ENCODE assay signal across 1 cellular context in the genomic region with DNA sequence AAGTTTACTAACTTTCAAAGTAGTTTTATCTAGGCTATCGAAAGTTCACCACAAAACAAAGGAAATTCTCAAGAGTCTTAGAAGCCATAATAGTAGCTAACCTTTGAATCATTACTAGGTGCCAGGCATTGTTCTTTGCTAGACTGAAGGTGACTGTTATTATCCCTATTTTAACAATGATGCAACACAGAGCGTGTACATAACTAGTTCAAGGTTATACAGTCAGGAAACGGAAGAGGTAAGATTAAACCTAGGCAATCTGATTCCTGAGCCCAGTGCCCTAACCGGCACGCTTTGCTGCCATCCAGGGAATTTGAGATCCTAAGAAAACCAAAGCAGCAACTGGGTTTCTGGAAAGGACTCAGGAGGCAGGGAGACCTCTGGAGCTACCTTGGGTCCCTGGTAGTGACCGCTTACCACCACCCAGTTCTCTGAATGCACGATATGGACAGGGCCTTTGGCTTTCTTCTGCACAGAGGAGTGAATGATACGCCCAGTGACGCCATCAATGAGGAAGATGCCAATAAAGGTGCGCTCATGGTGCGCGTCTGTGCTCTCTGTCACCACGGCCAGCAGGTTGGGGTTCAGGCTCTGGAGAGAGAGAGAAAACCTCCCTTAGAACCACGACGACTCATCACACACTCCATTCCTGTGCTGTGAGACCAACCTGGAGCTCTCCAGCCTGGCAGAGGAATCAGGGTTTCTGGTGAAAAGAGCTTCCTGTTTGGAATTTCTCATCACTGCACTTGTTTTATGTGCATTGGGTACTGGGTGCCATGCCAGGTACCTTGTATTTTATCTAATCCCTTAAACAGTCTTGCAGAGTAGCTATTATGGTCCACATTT.
TF ChIP-seq lines count a peak whose summit lies in the region.

No MANE protein-coding gene starts in this region.

TF ChIP-seq in HepG2, 621 proteins besides CTCF, POLR2A, EP300 and RAD21 (continued from another document and continues in another):
- TF ChIP-seq, protein P1, sequence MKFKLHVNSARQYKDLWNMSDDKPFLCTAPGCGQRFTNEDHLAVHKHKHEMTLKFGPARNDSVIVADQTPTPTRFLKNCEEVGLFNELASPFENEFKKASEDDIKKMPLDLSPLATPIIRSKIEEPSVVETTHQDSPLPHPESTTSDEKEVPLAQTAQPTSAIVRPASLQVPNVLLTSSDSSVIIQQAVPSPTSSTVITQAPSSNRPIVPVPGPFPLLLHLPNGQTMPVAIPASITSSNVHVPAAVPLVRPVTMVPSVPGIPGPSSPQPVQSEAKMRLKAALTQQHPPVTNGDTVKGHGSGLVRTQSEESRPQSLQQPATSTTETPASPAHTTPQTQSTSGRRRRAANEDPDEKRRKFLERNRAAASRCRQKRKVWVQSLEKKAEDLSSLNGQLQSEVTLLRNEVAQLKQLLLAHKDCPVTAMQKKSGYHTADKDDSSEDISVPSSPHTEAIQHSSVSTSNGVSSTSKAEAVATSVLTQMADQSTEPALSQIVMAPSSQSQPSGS (CRISPR knock-in tag; IDR thresholded peaks at IDR 0.05), result peak; percentile 76
- TF ChIP-seq, protein P2, sequence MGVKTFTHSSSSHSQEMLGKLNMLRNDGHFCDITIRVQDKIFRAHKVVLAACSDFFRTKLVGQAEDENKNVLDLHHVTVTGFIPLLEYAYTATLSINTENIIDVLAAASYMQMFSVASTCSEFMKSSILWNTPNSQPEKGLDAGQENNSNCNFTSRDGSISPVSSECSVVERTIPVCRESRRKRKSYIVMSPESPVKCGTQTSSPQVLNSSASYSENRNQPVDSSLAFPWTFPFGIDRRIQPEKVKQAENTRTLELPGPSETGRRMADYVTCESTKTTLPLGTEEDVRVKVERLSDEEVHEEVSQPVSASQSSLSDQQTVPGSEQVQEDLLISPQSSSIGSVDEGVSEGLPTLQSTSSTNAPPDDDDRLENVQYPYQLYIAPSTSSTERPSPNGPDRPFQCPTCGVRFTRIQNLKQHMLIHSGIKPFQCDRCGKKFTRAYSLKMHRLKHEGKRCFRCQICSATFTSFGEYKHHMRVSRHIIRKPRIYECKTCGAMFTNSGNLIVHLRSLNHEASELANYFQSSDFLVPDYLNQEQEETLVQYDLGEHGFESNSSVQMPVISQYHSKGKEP (CRISPR knock-in tag; IDR thresholded peaks at IDR 0.05), result no peak
- TF ChIP-seq YEATS4 (CRISPR knock-in tag; IDR thresholded peaks at IDR 0.05; ENCODE audit: borderline replicate concordance) (no peak), SOX13 (IDR thresholded peaks at IDR 0.05) (peak; percentile 95), SOX13 (CRISPR knock-in tag; conservative IDR thresholded peaks at IDR 0.05 in 1 of 2, IDR thresholded peaks at IDR 0.05 in 1 of 2) (peak in 1 of 2 experiments; percentile 100; a peak in 2 of 4 replicates), ZNF598 (CRISPR knock-in tag; IDR thresholded peaks at IDR 0.05; ENCODE audit: borderline replicate concordance) (no peak), ZFY (CRISPR knock-in tag; IDR thresholded peaks at IDR 0.05) (no peak), RBM22 (optimal IDR thresholded peaks at IDR 0.05; ENCODE audit: low read length) (no peak), PPARG (CRISPR knock-in tag; conservative IDR thresholded peaks at IDR 0.05) (peak; percentile 68), ZFP37 (CRISPR knock-in tag; IDR thresholded peaks at IDR 0.05; ENCODE audit: borderline replicate concordance) (no peak), FOXK2 (IDR thresholded peaks at IDR 0.05) (no peak), ZMAT3 (CRISPR knock-in tag; conservative IDR thresholded peaks at IDR 0.05) (no peak), HMG20B (CRISPR knock-in tag; conservative IDR thresholded peaks at IDR 0.05) (no peak), ZNF547 (CRISPR knock-in tag; IDR thresholded peaks at IDR 0.05) (no peak)
- TF ChIP-seq, protein P3, sequence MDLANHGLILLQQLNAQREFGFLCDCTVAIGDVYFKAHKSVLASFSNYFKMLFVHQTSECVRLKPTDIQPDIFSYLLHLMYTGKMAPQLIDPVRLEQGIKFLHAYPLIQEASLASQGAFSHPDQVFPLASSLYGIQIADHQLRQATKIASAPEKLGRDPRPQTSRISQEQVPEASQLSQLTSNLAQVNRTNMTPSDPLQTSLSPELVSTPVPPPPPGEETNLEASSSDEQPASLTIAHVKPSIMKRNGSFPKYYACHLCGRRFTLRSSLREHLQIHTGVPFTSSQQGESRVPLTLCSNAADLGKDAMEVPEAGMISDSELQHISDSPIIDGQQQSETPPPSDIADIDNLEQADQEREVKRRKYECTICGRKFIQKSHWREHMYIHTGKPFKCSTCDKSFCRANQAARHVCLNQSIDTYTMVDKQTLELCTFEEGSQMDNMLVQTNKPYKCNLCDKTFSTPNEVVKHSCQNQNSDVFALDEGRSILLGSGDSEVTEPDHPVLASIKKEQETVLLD (CRISPR knock-in tag; IDR thresholded peaks at IDR 0.05; ENCODE audit: low read depth), result no peak
- TF ChIP-seq, protein P4, sequence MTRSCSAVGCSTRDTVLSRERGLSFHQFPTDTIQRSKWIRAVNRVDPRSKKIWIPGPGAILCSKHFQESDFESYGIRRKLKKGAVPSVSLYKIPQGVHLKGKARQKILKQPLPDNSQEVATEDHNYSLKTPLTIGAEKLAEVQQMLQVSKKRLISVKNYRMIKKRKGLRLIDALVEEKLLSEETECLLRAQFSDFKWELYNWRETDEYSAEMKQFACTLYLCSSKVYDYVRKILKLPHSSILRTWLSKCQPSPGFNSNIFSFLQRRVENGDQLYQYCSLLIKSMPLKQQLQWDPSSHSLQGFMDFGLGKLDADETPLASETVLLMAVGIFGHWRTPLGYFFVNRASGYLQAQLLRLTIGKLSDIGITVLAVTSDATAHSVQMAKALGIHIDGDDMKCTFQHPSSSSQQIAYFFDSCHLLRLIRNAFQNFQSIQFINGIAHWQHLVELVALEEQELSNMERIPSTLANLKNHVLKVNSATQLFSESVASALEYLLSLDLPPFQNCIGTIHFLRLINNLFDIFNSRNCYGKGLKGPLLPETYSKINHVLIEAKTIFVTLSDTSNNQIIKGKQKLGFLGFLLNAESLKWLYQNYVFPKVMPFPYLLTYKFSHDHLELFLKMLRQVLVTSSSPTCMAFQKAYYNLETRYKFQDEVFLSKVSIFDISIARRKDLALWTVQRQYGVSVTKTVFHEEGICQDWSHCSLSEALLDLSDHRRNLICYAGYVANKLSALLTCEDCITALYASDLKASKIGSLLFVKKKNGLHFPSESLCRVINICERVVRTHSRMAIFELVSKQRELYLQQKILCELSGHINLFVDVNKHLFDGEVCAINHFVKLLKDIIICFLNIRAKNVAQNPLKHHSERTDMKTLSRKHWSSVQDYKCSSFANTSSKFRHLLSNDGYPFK (CRISPR knock-in tag; IDR thresholded peaks at IDR 0.05; ENCODE audit: borderline replicate concordance), result no peak
- TF ChIP-seq, protein P5, sequence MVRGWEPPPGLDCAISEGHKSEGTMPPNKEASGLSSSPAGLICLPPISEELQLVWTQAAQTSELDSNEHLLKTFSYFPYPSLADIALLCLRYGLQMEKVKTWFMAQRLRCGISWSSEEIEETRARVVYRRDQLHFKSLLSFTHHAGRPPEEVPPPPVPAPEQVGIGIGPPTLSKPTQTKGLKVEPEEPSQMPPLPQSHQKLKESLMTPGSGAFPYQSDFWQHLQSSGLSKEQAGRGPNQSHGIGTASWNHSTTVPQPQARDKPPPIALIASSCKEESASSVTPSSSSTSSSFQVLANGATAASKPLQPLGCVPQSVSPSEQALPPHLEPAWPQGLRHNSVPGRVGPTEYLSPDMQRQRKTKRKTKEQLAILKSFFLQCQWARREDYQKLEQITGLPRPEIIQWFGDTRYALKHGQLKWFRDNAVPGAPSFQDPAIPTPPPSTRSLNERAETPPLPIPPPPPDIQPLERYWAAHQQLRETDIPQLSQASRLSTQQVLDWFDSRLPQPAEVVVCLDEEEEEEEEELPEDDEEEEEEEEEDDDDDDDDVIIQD (CRISPR knock-in tag; IDR thresholded peaks at IDR 0.05; ENCODE audit: low read depth), result peak; percentile 66; the same call in 1 of the 2 replicates
- TF ChIP-seq, protein P6, sequence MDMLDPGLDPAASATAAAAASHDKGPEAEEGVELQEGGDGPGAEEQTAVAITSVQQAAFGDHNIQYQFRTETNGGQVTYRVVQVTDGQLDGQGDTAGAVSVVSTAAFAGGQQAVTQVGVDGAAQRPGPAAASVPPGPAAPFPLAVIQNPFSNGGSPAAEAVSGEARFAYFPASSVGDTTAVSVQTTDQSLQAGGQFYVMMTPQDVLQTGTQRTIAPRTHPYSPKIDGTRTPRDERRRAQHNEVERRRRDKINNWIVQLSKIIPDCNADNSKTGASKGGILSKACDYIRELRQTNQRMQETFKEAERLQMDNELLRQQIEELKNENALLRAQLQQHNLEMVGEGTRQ (IDR thresholded peaks at IDR 0.05; ENCODE audit: low read depth, low read length), result no peak
- TF ChIP-seq, protein P6 (CRISPR knock-in tag; IDR thresholded peaks at IDR 0.05; ENCODE audit: borderline replicate concordance), result no peak
- TF ChIP-seq, protein P7, sequence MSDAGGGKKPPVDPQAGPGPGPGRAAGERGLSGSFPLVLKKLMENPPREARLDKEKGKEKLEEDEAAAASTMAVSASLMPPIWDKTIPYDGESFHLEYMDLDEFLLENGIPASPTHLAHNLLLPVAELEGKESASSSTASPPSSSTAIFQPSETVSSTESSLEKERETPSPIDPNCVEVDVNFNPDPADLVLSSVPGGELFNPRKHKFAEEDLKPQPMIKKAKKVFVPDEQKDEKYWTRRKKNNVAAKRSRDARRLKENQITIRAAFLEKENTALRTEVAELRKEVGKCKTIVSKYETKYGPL (CRISPR knock-in tag; IDR thresholded peaks at IDR 0.05), result no peak
- TF ChIP-seq, protein P8, sequence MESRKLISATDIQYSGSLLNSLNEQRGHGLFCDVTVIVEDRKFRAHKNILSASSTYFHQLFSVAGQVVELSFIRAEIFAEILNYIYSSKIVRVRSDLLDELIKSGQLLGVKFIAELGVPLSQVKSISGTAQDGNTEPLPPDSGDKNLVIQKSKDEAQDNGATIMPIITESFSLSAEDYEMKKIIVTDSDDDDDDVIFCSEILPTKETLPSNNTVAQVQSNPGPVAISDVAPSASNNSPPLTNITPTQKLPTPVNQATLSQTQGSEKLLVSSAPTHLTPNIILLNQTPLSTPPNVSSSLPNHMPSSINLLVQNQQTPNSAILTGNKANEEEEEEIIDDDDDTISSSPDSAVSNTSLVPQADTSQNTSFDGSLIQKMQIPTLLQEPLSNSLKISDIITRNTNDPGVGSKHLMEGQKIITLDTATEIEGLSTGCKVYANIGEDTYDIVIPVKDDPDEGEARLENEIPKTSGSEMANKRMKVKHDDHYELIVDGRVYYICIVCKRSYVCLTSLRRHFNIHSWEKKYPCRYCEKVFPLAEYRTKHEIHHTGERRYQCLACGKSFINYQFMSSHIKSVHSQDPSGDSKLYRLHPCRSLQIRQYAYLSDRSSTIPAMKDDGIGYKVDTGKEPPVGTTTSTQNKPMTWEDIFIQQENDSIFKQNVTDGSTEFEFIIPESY (CRISPR knock-in tag; IDR thresholded peaks at IDR 0.05), result no peak
- TF ChIP-seq, protein P9, sequence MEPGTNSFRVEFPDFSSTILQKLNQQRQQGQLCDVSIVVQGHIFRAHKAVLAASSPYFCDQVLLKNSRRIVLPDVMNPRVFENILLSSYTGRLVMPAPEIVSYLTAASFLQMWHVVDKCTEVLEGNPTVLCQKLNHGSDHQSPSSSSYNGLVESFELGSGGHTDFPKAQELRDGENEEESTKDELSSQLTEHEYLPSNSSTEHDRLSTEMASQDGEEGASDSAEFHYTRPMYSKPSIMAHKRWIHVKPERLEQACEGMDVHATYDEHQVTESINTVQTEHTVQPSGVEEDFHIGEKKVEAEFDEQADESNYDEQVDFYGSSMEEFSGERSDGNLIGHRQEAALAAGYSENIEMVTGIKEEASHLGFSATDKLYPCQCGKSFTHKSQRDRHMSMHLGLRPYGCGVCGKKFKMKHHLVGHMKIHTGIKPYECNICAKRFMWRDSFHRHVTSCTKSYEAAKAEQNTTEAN (CRISPR knock-in tag; conservative IDR thresholded peaks at IDR 0.05), result no peak
- TF ChIP-seq, protein P10, sequence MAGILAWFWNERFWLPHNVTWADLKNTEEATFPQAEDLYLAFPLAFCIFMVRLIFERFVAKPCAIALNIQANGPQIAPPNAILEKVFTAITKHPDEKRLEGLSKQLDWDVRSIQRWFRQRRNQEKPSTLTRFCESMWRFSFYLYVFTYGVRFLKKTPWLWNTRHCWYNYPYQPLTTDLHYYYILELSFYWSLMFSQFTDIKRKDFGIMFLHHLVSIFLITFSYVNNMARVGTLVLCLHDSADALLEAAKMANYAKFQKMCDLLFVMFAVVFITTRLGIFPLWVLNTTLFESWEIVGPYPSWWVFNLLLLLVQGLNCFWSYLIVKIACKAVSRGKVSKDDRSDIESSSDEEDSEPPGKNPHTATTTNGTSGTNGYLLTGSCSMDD (CRISPR knock-in tag; IDR thresholded peaks at IDR 0.05), result no peak
- TF ChIP-seq, protein P11, sequence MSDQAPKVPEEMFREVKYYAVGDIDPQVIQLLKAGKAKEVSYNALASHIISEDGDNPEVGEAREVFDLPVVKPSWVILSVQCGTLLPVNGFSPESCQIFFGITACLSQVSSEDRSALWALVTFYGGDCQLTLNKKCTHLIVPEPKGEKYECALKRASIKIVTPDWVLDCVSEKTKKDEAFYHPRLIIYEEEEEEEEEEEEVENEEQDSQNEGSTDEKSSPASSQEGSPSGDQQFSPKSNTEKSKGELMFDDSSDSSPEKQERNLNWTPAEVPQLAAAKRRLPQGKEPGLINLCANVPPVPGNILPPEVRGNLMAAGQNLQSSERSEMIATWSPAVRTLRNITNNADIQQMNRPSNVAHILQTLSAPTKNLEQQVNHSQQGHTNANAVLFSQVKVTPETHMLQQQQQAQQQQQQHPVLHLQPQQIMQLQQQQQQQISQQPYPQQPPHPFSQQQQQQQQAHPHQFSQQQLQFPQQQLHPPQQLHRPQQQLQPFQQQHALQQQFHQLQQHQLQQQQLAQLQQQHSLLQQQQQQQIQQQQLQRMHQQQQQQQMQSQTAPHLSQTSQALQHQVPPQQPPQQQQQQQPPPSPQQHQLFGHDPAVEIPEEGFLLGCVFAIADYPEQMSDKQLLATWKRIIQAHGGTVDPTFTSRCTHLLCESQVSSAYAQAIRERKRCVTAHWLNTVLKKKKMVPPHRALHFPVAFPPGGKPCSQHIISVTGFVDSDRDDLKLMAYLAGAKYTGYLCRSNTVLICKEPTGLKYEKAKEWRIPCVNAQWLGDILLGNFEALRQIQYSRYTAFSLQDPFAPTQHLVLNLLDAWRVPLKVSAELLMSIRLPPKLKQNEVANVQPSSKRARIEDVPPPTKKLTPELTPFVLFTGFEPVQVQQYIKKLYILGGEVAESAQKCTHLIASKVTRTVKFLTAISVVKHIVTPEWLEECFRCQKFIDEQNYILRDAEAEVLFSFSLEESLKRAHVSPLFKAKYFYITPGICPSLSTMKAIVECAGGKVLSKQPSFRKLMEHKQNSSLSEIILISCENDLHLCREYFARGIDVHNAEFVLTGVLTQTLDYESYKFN (CRISPR knock-in tag; conservative IDR thresholded peaks at IDR 0.05), result peak; percentile 81
